Comparison of ENCODE assay signal across 10 cellular contexts in genomic region chr5:180135128-180135955, GRCh38.
DNase-seq lines count a peak whose midpoint lies in the region; ATAC-seq, FAIRE-seq and TF ChIP-seq lines count a peak whose summit lies in the region.
"Had no signal": no experiment of that assay in that cellular context is flagged by ENCODE, and none has a peak within 500 bp of the region (broad histone marks: within the 10 kb centered on the region; RNA-seq: fewer than 3 reads in every experiment).

No MANE protein-coding gene starts in this region.

- H3K36me3 ChIP-seq in H1 (ENCODE audit: control insufficient read depth in 2 of 4, insufficient read depth in 4 of 4, low read length in 3 of 4), result no peaks in the 10 kb centered on the region

- H4K91ac ChIP-seq in H1 (replicated peaks; ENCODE audit: insufficient read length, low read length), result no peak overlapping the region

- no peaks in the 10 kb centered on the region for H3K79me2 ChIP-seq in H1 (ENCODE audit: control insufficient read depth in 1 of 2, insufficient read depth in 2 of 2, low read length in 2 of 2)

- H2BK15ac ChIP-seq in H1 (ENCODE audit: low read length), result no peak overlapping the region

- H2BK120ac ChIP-seq in H1 (replicated peaks; ENCODE audit: low read depth, low read length), result no peak overlapping the region

- 86% methylated on average over 13 of the region's 13 CpGs; no CpG with 5 or more reads in 1 of the 2 experiments for WGBS in H1 (ENCODE audit: extremely low coverage in 1 of 2, insufficient coverage in 1 of 2, insufficient read length in 1 of 2, insufficient replicate concordance in 2 of 2, low coverage in 1 of 2, low lambda C conversion rate in 2 of 2, missing lambda C conversion rate in 1 of 2), 2 experiments

- FAIRE-seq in H1 (lab: Jason Lieb, UNC), result no peak
- FAIRE-seq: frontal cortex had no signal

- TF ChIP-seq EP300 in H1 (IDR thresholded peaks at IDR 0.05; ENCODE audit: borderline replicate concordance in 1 of 2, low read depth in 2 of 2, low read length in 2 of 2), result no peak

- TF ChIP-seq RAD21 in H1 (IDR thresholded peaks at IDR 0.05 in 1 of 2, conservative IDR thresholded peaks at IDR 0.05 in 1 of 2; ENCODE audit: low read depth in 2 of 2, low read length in 2 of 2), result no peak

- H3K9me3 ChIP-seq in H1 (ENCODE audit: insufficient read depth in 2 of 2, low read depth in 1 of 2, low read length in 1 of 2), result no peaks in the 10 kb centered on the region

- no peak overlapping the region for H3K23ac ChIP-seq in H1 (ENCODE audit: insufficient read length)

- H3K4me2 ChIP-seq in H1 (ENCODE audit: insufficient read depth in 1 of 2, low read depth in 2 of 2, low read length in 2 of 2), result no peak overlapping the region

- CTCF ChIA-PET in RWPE1 (lab: Yijun Ruan, JAX) (interaction anchor here (0.5 to 0.8 kb wide), 2 partner anchors 324 to 484 kb away, joined by 3 read pairs; no protein-coding TSS in a partner anchor), H1 (lab: Charles Lee; ENCODE audit: partially characterized antibody) (interaction anchor here (1.2 kb wide), 1 partner anchor 336 kb away, joined by 3 read pairs; no protein-coding TSS in a partner anchor)

- H3K27ac ChIP-seq in RWPE1 (no peak overlapping the region), H1 (ENCODE audit: low read depth, low read length) (no peak overlapping the region)
- H3K27ac ChIP-seq: 22Rv1 had no signal

- H3K18ac ChIP-seq in H1 (ENCODE audit: extremely low read depth, low read length), result no peak overlapping the region

- no peak for ATAC-seq in HG03354 (IDR thresholded peaks at IDR 0.05; ENCODE audit: poor library complexity, severe bottlenecking, unreplicated experiment)
- no peak for ATAC-seq in GM21529 (IDR thresholded peaks at IDR 0.05; ENCODE audit: unreplicated experiment)

- no peak overlapping the region for H3K56ac ChIP-seq in H1 (replicated peaks; ENCODE audit: insufficient read length, low read depth, low read length)

- no peaks in the 10 kb centered on the region for H3K79me1 ChIP-seq in H1 (ENCODE audit: low read depth, low read length)

- no peak overlapping the region for H3K4me3 ChIP-seq in H1 (ENCODE audit: extremely low read depth in 1 of 4, insufficient read depth in 2 of 4, low read depth in 3 of 4, low read length in 4 of 4)

- no peaks in the 10 kb centered on the region; a peak in 1 of 7 replicates for H3K4me1 ChIP-seq in H1 (replicated peaks in 1 of 4; ENCODE audit: control insufficient read depth in 3 of 4, insufficient read depth in 4 of 4, low read length in 3 of 4)

- POLR2A ChIA-PET in RWPE1 (lab: Yijun Ruan, JAX; ENCODE audit: low non-redundant PET) (interaction anchor here (0.8 kb wide), 1 partner anchor 179 kb away, joined by 3 read pairs; no protein-coding TSS in a partner anchor), H1 (lab: Charles Lee; ENCODE audit: partially characterized antibody) (no interaction called here)

- TF ChIP-seq POLR2A in H1 (IDR thresholded peaks at IDR 0.05; ENCODE audit: control extremely low read depth in 1 of 2, low read depth in 2 of 2, low read length in 2 of 2), result no peak

- H3K23me2 ChIP-seq in H1 (ENCODE audit: low read depth, low read length), result peaks cover 3% of the 10 kb centered on the region; the same call in 1 of the 2 replicates

- TF ChIP-seq CTCF in RWPE1 (conservative IDR thresholded peaks at IDR 0.05; ENCODE audit: low read depth) (no peak), H1 (IDR thresholded peaks at IDR 0.05; ENCODE audit: control extremely low read depth in 1 of 3, insufficient read depth in 1 of 3, low read depth in 1 of 3, low read length in 3 of 3) (no peak)

- no peak overlapping the region for H3K14ac ChIP-seq in H1 (ENCODE audit: insufficient read length)

- H4K8ac ChIP-seq in H1 (ENCODE audit: extremely low read depth, insufficient read depth, low read length), result peak overlapping the region; percentile 75; the same call in 1 of the 2 replicates

- DNase-seq in NOMO-1 treated with DMSO at 0.1 percent for 48 hours (lab: John Stamatoyannopoulos, UW; ENCODE audit: unreplicated experiment), result peak; percentile 11
- DNase-seq in NOMO-1 (lab: John Stamatoyannopoulos, UW; ENCODE audit: unreplicated experiment in 2 of 2), result no peak
- DNase-seq in RWPE1 (ENCODE audit: low spot score), result peak; percentile 79
- peak in 1 of 2 experiments; percentile 33 for DNase-seq in H1 (ENCODE audit: low read depth in 1 of 2, low spot score in 2 of 2)
- DNase-seq in stimulated activated CD4-positive, alpha-beta T cell treated with anti-CD3 and anti-CD28 coated beads, Interleukin-4, amount 100 ng/mL, for 48 hours (ENCODE audit: low read depth in 2 of 2), result peak; percentile 18 to 26
- DNase-seq in GM19238 (ENCODE audit: insufficient read length, low spot score), result no peak

- no peak overlapping the region for H2BK12ac ChIP-seq in H1 (ENCODE audit: low read depth, low read length)

- H3K9ac ChIP-seq in H1 (replicated peaks in 1 of 4; ENCODE audit: extremely low read depth in 1 of 4, low read depth in 3 of 4, low read length in 3 of 4), result no peak overlapping the region

- H4K20me1 ChIP-seq in H1 (replicated peaks in 1 of 2; ENCODE audit: control insufficient read depth in 1 of 2, insufficient read depth in 2 of 2, low read length in 2 of 2), result no peaks in the 10 kb centered on the region

- H3K4ac ChIP-seq in H1 (replicated peaks; ENCODE audit: insufficient read length, low read depth, low read length), result no peak overlapping the region

- peaks cover 0 to 2% (median 0%) of the 10 kb centered on the region in 4 experiments; a peak in 1 of 7 replicates for H3K27me3 ChIP-seq in H1 (replicated peaks in 1 of 4; ENCODE audit: control insufficient read depth in 3 of 4, extremely low read depth in 1 of 4, insufficient read depth in 3 of 4, low read length in 3 of 4)

- no peak overlapping the region for H2BK5ac ChIP-seq in H1 (ENCODE audit: low read depth, low read length)

- H2BK20ac ChIP-seq in H1 (ENCODE audit: low read length), result no peak overlapping the region

- H2AK5ac ChIP-seq in H1 (ENCODE audit: low read depth, low read length), result no peak overlapping the region

- H2AFZ ChIP-seq in H1 (ENCODE audit: low read length), result no peak overlapping the region

- H4K5ac ChIP-seq in H1 (ENCODE audit: insufficient read length, low read depth, low read length), result no peak overlapping the region

TF ChIP-seq in H1, 55 proteins besides CTCF, POLR2A, EP300 and RAD21 (continues in another document):
- TF ChIP-seq GABPA (IDR thresholded peaks at IDR 0.05; ENCODE audit: borderline replicate concordance, insufficient read depth, low read length), result no peak
- TF ChIP-seq FOSL1 (IDR thresholded peaks at IDR 0.05; ENCODE audit: insufficient read depth, low read depth, low read length), result no peak
- no peak for TF ChIP-seq EGR1 (IDR thresholded peaks at IDR 0.05; ENCODE audit: borderline replicate concordance, low read depth, low read length)

Comparison
In these comparisons a context has a peak if more than half of its experiments do, and no peak if none do; other contexts are left out.
1. DNase-seq: peak in NOMO-1 treated with DMSO at 0.1 percent for 48 hours (single experiment), RWPE1 (single experiment) and stimulated activated CD4-positive, alpha-beta T cell treated with anti-CD3 and anti-CD28 coated beads, Interleukin-4, amount 100 ng/mL, for 48 hours (2 of 2); none in NOMO-1 (0 of 2) and GM19238 (single experiment).